In genomic region chr4:7055990-7056325, GRCh38 we compare ENCODE assay signal across 19 cellular contexts. TPM values are rescaled to one million over a fixed set of nuclear protein-coding genes. Genes with fewer than 3 reads are reported as not detected.
DNase-seq lines count a peak whose midpoint lies in the region; ATAC-seq and TF ChIP-seq lines count a peak whose summit lies in the region.
"Had no signal": no experiment of that assay in that cellular context is flagged by ENCODE, and none has a peak within 500 bp of the region (broad histone marks: within the 10 kb centered on the region; RNA-seq: fewer than 3 reads in every experiment).

No MANE protein-coding gene starts in this region.

- TF ChIP-seq CTCF in WTC11 (IDR thresholded peaks at IDR 0.05): no peak
- no peak for TF ChIP-seq CTCF in spleen (IDR thresholded peaks at IDR 0.05 in 8 of 11, conservative IDR thresholded peaks at IDR 0.05 in 3 of 11)

- H3K4me1 Mint-ChIP-seq in activated naive CD4-positive, alpha-beta T cell treated with anti-CD3 and anti-CD28 coated beads, Interleukin-2, amount 50 U/mL, for 24 hours: peaks cover 14% of the 10 kb centered on the region
- peaks cover 4% of the 10 kb centered on the region for H3K4me1 Mint-ChIP-seq in WTC11

- no peaks in the 10 kb centered on the region for H3K27me3 ChIP-seq in spleen (replicated peaks in 1 of 7)
- H3K27me3 ChIP-seq: BLaER1 had no signal

- CTCF ChIA-PET in WTC11 (lab: Charles Lee): interaction anchor here (1.8 to 3.4 kb wide), 3 partner anchors 13 to 15 kb away, joined by 5 to 25 read pairs (median 10); partner anchors contain the start of gene TADA2B

- no peaks in the 10 kb centered on the region for H3K27me3 Mint-ChIP-seq in activated naive CD4-positive, alpha-beta T cell treated with anti-CD3 and anti-CD28 coated beads, Interleukin-2, amount 50 U/mL, for 24 hours
- H3K27me3 Mint-ChIP-seq in WTC11 (ENCODE audit: low read depth): no peaks in the 10 kb centered on the region
- H3K27me3 Mint-ChIP-seq: CD4-positive, alpha-beta memory T cell had no signal

- H3K27ac ChIP-seq in spleen: no peak overlapping the region
- H3K27ac ChIP-seq: A549, BLaER1, KMS-11, PC-9 had no signal

- H3K4me3 ChIP-seq in spleen: no peak overlapping the region
- H3K4me3 ChIP-seq: A549, BLaER1, PC-9 had no signal

- peaks cover 4% of the 10 kb centered on the region for H3K36me3 Mint-ChIP-seq in activated naive CD4-positive, alpha-beta T cell treated with anti-CD3 and anti-CD28 coated beads, Interleukin-2, amount 50 U/mL, for 24 hours
- peaks cover 38% of the 10 kb centered on the region for H3K36me3 Mint-ChIP-seq in WTC11

- DNase-seq in activated naive CD4-positive, alpha-beta T cell (lab: John Stamatoyannopoulos, UW): no peak
- DNase-seq in WTC11 (ENCODE audit: low spot score): no peak
- DNase-seq in spleen: peak; percentile 74
- no peak for DNase-seq in NCI-H524 (lab: John Stamatoyannopoulos, UW)
- no peak for DNase-seq in ureter (ENCODE audit: low spot score)
- DNase-seq: CD4-positive, alpha-beta memory T cell; DMS153; GDM1; H7; MV-4-11; NCI-H1694 treated with DMSO at 0.1 percent for 48 hours; NCI-H2107; NCI-H524 treated with DMSO at 0.1 percent for 48 hours; PC-9 had no signal

- peaks cover 12 to 90% (median 47%) of the 10 kb centered on the region in 6 donors for H3K4me1 ChIP-seq in spleen
- H3K4me1 ChIP-seq: A549 had no signal

- peaks cover 0 to 97% (median 63%) of the 10 kb centered on the region in 6 donors for H3K36me3 ChIP-seq in spleen

- no peaks in the 10 kb centered on the region for H3K9me3 Mint-ChIP-seq in activated naive CD4-positive, alpha-beta T cell treated with anti-CD3 and anti-CD28 coated beads, Interleukin-2, amount 50 U/mL, for 24 hours
- H3K9me3 Mint-ChIP-seq in WTC11: no peaks in the 10 kb centered on the region
- H3K9me3 Mint-ChIP-seq: CD4-positive, alpha-beta memory T cell had no signal

- 92 to 96% (median 94%) methylated on average over 9 to 10 of the region's 10 CpGs for WGBS in spleen, 5 donors

- no peak overlapping the region for H3K4me3 Mint-ChIP-seq in activated naive CD4-positive, alpha-beta T cell treated with anti-CD3 and anti-CD28 coated beads, Interleukin-2, amount 50 U/mL, for 24 hours
- no peak overlapping the region for H3K4me3 Mint-ChIP-seq in WTC11
- H3K4me3 Mint-ChIP-seq: CD4-positive, alpha-beta memory T cell had no signal

- ATAC-seq in WTC11: no peak
- ATAC-seq in esophagus mucosa: peak; percentile 24

- H3K27ac Mint-ChIP-seq in activated naive CD4-positive, alpha-beta T cell treated with anti-CD3 and anti-CD28 coated beads, Interleukin-2, amount 50 U/mL, for 24 hours: peak overlapping the region; percentile 65
- H3K27ac Mint-ChIP-seq in WTC11: peak overlapping the region; percentile 57; the same call in 1 of the 2 replicates

- H3K9me3 ChIP-seq in spleen: no peaks in the 10 kb centered on the region
- H3K9me3 ChIP-seq: A549, BLaER1 had no signal

- intact Hi-C loops in spleen (cut with DNase I; ENCODE audit: low total_unique reads): no loop called here

- POLR2A ChIA-PET in WTC11 (lab: Charles Lee): no interaction called here

- TF ChIP-seq POLR2A in spleen (IDR thresholded peaks at IDR 0.05): no peak

TF ChIP-seq in WTC11, 78 proteins besides CTCF, POLR2A, EP300 and RAD21:
- TF ChIP-seq IRF1 (CRISPR knock-in tag; IDR thresholded peaks at IDR 0.05): no peak

RNA-seq across cellular contexts. Expression of gene GRPEL1, which starts 11.9 kb away (rescaled TPM):
- total RNA-seq in WTC11 (2021): 45.9 to 50.1 TPM (median 50.0 TPM) in 3 replicates
- 34.0 TPM for total RNA-seq in esophagus mucosa
- total RNA-seq in spleen: 10 to 100 TPM; 21.3 to 42.7 (median 32.7) TPM
- polyA plus RNA-seq in spleen: 10 to 100 TPM; 17.6 to 29.6 (median 23.8) TPM
- total RNA-seq in ureter: 35.1 TPM

RNA-seq across cellular contexts. Expression of gene TADA2B, which starts 12.8 kb away (rescaled TPM):
- total RNA-seq in WTC11 (2021): 12.2 to 14.3 TPM (median 13.1 TPM) in 3 replicates
- 12.5 TPM for total RNA-seq in esophagus mucosa
- 10 to 100 TPM; 22.6 to 32.2 (median 27.1) TPM for total RNA-seq in spleen
- polyA plus RNA-seq in spleen: 10 to 100 TPM in 2 of 3 donors, 1 to 10 TPM in 1; 9.9 to 15.6 (median 10.8) TPM
- 20.0 TPM for total RNA-seq in ureter
